In genomic region chr18:3715223-3716080, GRCh38 we compare ENCODE assay signal across 13 cellular contexts.
DNase-seq lines count a peak whose midpoint lies in the region; ATAC-seq and TF ChIP-seq lines count a peak whose summit lies in the region.
"Had no signal": no experiment of that assay in that cellular context is flagged by ENCODE, and none has a peak within 500 bp of the region (broad histone marks: within the 10 kb centered on the region; RNA-seq: fewer than 3 reads in every experiment).

No MANE protein-coding gene starts in this region.

- intact Hi-C loops in A673 (cut with micrococcal nuclease; ENCODE audit: unreplicated experiment) (no loop called here), breast epithelium (cut with DNase I; ENCODE audit: low total_unique reads) (no loop called here)

- CTCF ChIA-PET in A673 (lab: Charles Lee), result interaction anchor here (0.6 kb wide), 1 partner anchor 1045 kb away, joined by 3 read pairs; no protein-coding TSS in a partner anchor

- BruUV-seq in A673 (replicated peaks; lab: Mats Ljungman, UMichigan), result no TSS peak

- H3K27me3 ChIP-seq in A673 (replicated peaks; ENCODE audit: insufficient read depth, low read depth, low read length, poor library complexity), result no peaks in the 10 kb centered on the region
- H3K27me3 ChIP-seq in breast epithelium, result no peaks in the 10 kb centered on the region
- H3K27me3 ChIP-seq: Peyer's patch had no signal

- no peak for DNase-seq in A673 (ENCODE audit: low spot score)
- peak; percentile 78 for DNase-seq in Jurkat, Clone E6-1 (ENCODE audit: low read depth, low spot score)
- peak; percentile 87 for DNase-seq in NCI-H2029 treated with DMSO at 0.1 percent for 48 hours (lab: John Stamatoyannopoulos, UW)
- peak; percentile 56 for DNase-seq in OCI-M1 (lab: John Stamatoyannopoulos, UW)
- DNase-seq in SW480 (ENCODE audit: low spot score), result no peak
- no peak for DNase-seq in breast epithelium (ENCODE audit: low spot score in 2 of 2)
- DNase-seq: endodermal cell, MV-4-11, Peyer's patch, WERI-Rb-1 had no signal

- H3K9me3 ChIP-seq in A673 (ENCODE audit: low read depth, low read length, poor library complexity, severe bottlenecking) (no peaks in the 10 kb centered on the region), breast epithelium (no peaks in the 10 kb centered on the region)
- H3K9me3 ChIP-seq: Peyer's patch had no signal

- H3K36me3 ChIP-seq in A673 (ENCODE audit: insufficient read depth, low read length, poor library complexity, severe bottlenecking) (peaks cover 64% of the 10 kb centered on the region), breast epithelium (no peaks in the 10 kb centered on the region)
- H3K36me3 ChIP-seq: cardiac muscle cell, Peyer's patch, WERI-Rb-1 had no signal

- POLR2A ChIA-PET in A673 (lab: Charles Lee; ENCODE audit: low non-redundant PET), result no interaction called here

- TF ChIP-seq CTCF in A673 (conservative IDR thresholded peaks at IDR 0.05; ENCODE audit: low read depth, low read length) (no peak), breast epithelium (IDR thresholded peaks at IDR 0.05) (no peak)

- ATAC-seq in GM19452 (IDR thresholded peaks at IDR 0.05; ENCODE audit: unreplicated experiment), result no peak
- ATAC-seq in GM18511 (IDR thresholded peaks at IDR 0.05; ENCODE audit: unreplicated experiment), result no peak

- H3K4me3 ChIP-seq in A673 (ENCODE audit: low read depth, low read length, poor library complexity, severe bottlenecking) (no peak overlapping the region), breast epithelium (no peak overlapping the region)
- peak overlapping the region; percentile 12 for H3K4me3 ChIP-seq in Jurkat, Clone E6-1 (ENCODE audit: low read length)
- H3K4me3 ChIP-seq: cardiac muscle cell, Peyer's patch had no signal

- H3K27ac ChIP-seq in A673 (ENCODE audit: low read depth, low read length, poor library complexity, severe bottlenecking) (peak overlapping the region; percentile 18), breast epithelium (no peak overlapping the region)
- H3K27ac ChIP-seq: cardiac muscle cell, Peyer's patch, WERI-Rb-1 had no signal

- no peak for TF ChIP-seq POLR2A in breast epithelium (IDR thresholded peaks at IDR 0.05)

- H3K4me1 ChIP-seq in A673 (ENCODE audit: insufficient read depth, low read length, poor library complexity, severe bottlenecking), result peaks cover 56% of the 10 kb centered on the region
- peaks cover 0 to 7% of the 10 kb centered on the region in 2 donors for H3K4me1 ChIP-seq in breast epithelium

Comparison
In these comparisons a context has a peak if more than half of its experiments do, and no peak if none do; other contexts are left out.
1. DNase-seq: peak in Jurkat, Clone E6-1 (single experiment), NCI-H2029 treated with DMSO at 0.1 percent for 48 hours (single experiment) and OCI-M1 (single experiment); none in A673 (single experiment), SW480 (single experiment) and breast epithelium (0 of 2).